Comparison of ENCODE assay signal across 8 cellular contexts in the genomic region with DNA sequence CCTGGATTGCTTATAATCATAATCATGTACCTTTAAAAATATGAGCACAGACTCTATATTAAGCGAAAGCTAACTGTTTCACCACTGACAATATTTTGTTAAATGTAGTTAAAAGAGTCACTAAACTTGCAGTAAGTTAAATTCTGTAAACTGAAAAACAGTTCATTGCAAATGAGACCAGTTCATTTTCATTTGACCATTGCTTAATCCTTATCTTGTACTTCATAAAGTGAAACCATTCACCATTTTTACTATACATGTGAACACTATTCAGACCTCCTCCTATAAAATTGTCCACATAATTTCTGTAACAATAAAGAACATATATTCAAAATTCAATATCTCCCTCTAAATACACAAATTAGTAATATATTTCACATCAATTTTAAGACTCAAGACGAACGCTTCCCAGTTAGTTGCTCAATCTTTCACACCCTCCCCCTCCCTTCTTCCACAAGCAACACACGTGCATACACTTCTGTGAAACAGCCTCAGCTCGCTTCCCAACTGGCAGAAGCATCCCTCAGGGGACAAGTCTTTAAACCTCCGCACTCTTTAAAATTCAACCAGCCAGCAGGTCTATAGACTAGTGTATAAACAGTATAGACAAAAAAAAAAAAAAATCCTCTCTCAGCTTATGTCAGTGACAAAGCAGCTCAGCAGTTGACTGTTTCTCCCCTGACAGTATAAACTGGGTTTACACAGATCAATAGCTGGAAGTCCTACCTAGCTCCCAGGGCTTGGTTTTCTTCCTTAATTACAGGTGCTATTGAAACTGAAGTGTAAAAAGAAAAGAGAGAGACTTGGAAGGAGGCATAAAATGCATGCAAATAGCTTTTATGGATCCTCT.
DNase-seq lines count a peak whose midpoint lies in the region; TF ChIP-seq lines count a peak whose summit lies in the region.

No MANE protein-coding gene starts in this region.

- no peak overlapping the region for H2BK5ac ChIP-seq in mesenchymal stem cell (ENCODE audit: low read depth, low read length, poor library complexity, severe bottlenecking)

- H2AFZ ChIP-seq in mesenchymal stem cell (ENCODE audit: low read depth, low read length), result no peak overlapping the region

- H2AK5ac ChIP-seq in mesenchymal stem cell (ENCODE audit: low read length, severe bottlenecking), result no peak overlapping the region

- H2BK120ac ChIP-seq in mesenchymal stem cell (ENCODE audit: low read depth, low read length), result no peak overlapping the region

- no peak overlapping the region for H4K91ac ChIP-seq in mesenchymal stem cell (ENCODE audit: low read length)

- 56% methylated on average over 3 of the region's 6 CpGs for WGBS in mesenchymal stem cell
- WGBS in prostate gland, result 47% methylated on average over 6 of the region's 6 CpGs

- H2BK12ac ChIP-seq in mesenchymal stem cell (ENCODE audit: low read length in 2 of 2), result no peak overlapping the region

- H3K4me3 ChIP-seq in AG10803 (ENCODE audit: low read length), result peak overlapping the region; percentile 48
- H3K4me3 ChIP-seq in breast epithelium, result peak overlapping the region; percentile 1 to 15 (median 11)
- H3K4me3 ChIP-seq in mesenchymal stem cell (ENCODE audit: insufficient read depth in 1 of 2, low read depth in 1 of 2, low read length in 2 of 2), result peak overlapping the region in 1 of 2 experiments; percentile 73
- H3K4me3 ChIP-seq in prostate gland, result no peak overlapping the region

- H2BK15ac ChIP-seq in mesenchymal stem cell (ENCODE audit: low read depth, poor library complexity, severe bottlenecking), result no peak overlapping the region

- intact Hi-C loops in breast epithelium (cut with DNase I; ENCODE audit: low total_unique reads), result no loop called here
- intact Hi-C loops in prostate gland (cut with DNase I), result no loop called here

- peak overlapping the region; percentile 70 for H3K9ac ChIP-seq in mesenchymal stem cell (ENCODE audit: low read length)

- TF ChIP-seq POLR2A in breast epithelium (IDR thresholded peaks at IDR 0.05) (no peak), prostate gland (IDR thresholded peaks at IDR 0.05) (no peak)

- no peaks in the 10 kb centered on the region for H3K27me3 ChIP-seq in breast epithelium
- H3K27me3 ChIP-seq in mesenchymal stem cell (ENCODE audit: control insufficient read depth in 1 of 2, insufficient read depth in 1 of 2, low read length in 2 of 2), result no peaks in the 10 kb centered on the region
- H3K27me3 ChIP-seq in prostate gland (replicated peaks; ENCODE audit: insufficient read depth), result no peaks in the 10 kb centered on the region

- H3K4me2 ChIP-seq in mesenchymal stem cell (ENCODE audit: low read length, poor library complexity, severe bottlenecking), result peak overlapping the region; percentile 14

- H3K18ac ChIP-seq in mesenchymal stem cell (ENCODE audit: low read depth in 1 of 2, low read length in 2 of 2), result no peak overlapping the region

- TF ChIP-seq CTCF in AG10803 (conservative IDR thresholded peaks at IDR 0.05; ENCODE audit: low read length), result no peak
- no peak for TF ChIP-seq CTCF in breast epithelium (IDR thresholded peaks at IDR 0.05)
- TF ChIP-seq CTCF in prostate gland (IDR thresholded peaks at IDR 0.05), result no peak

- peak; percentile 46 for DNase-seq in AG10803 (ENCODE audit: low read depth)
- peak; percentile 42 for DNase-seq in NCI-H1436 treated with DMSO at 0.1 percent for 48 hours (lab: John Stamatoyannopoulos, UW)
- peak in 1 of 2 donors; percentile 19 for DNase-seq in breast epithelium (ENCODE audit: low spot score in 2 of 2)
- DNase-seq in mesenchymal stem cell, result peak; percentile 33
- no peak for DNase-seq in DMS53 (lab: John Stamatoyannopoulos, UW)
- no peak for DNase-seq in NCI-H1105 (lab: John Stamatoyannopoulos, UW)
- DNase-seq in activated CD4-positive, alpha-beta T cell treated with anti-CD3 and anti-CD28 coated beads, Interleukin-2, amount 50 U/mL, for 48 hours, result no peak
- DNase-seq in prostate gland (ENCODE audit: low spot score), result no peak

- no peak overlapping the region for H3K14ac ChIP-seq in mesenchymal stem cell (ENCODE audit: low read length in 2 of 2)

- H4K8ac ChIP-seq in mesenchymal stem cell (ENCODE audit: low read length), result no peak overlapping the region

- H3K27ac ChIP-seq in breast epithelium, result no peak overlapping the region
- H3K27ac ChIP-seq in mesenchymal stem cell (ENCODE audit: low read length, poor library complexity, severe bottlenecking), result no peak overlapping the region
- H3K27ac ChIP-seq in prostate gland, result no peak overlapping the region

- no peaks in the 10 kb centered on the region for H3K9me3 ChIP-seq in breast epithelium
- H3K9me3 ChIP-seq in mesenchymal stem cell (ENCODE audit: control insufficient read depth, low read length), result no peaks in the 10 kb centered on the region
- H3K9me3 ChIP-seq in prostate gland, result no peaks in the 10 kb centered on the region

- no peak overlapping the region for H3K23ac ChIP-seq in mesenchymal stem cell (ENCODE audit: low read length in 2 of 2)

- H3K36me3 ChIP-seq in breast epithelium (no peaks in the 10 kb centered on the region), mesenchymal stem cell (ENCODE audit: control insufficient read depth in 1 of 2, insufficient read depth in 2 of 2, low read depth in 1 of 2, low read length in 2 of 2) (no peaks in the 10 kb centered on the region), prostate gland (no peaks in the 10 kb centered on the region)

- no peaks in the 10 kb centered on the region for H3K4me1 ChIP-seq in breast epithelium
- H3K4me1 ChIP-seq in mesenchymal stem cell (ENCODE audit: control insufficient read depth, insufficient read depth, low read depth, low read length), result no peaks in the 10 kb centered on the region
- H3K4me1 ChIP-seq in prostate gland (replicated peaks), result peaks cover 5% of the 10 kb centered on the region

- no peak overlapping the region for H3K4ac ChIP-seq in mesenchymal stem cell (ENCODE audit: low read depth in 1 of 2, low read length in 2 of 2)

- peaks cover 5% of the 10 kb centered on the region for H3K79me1 ChIP-seq in mesenchymal stem cell (replicated peaks; ENCODE audit: low read length, poor library complexity, severe bottlenecking)

Comparison
In these comparisons a context has a peak if more than half of its experiments do, and no peak if none do; other contexts are left out.
1. DNase-seq: peak in AG10803 (single experiment), NCI-H1436 treated with DMSO at 0.1 percent for 48 hours (single experiment) and mesenchymal stem cell (single experiment); none in DMS53 (single experiment), NCI-H1105 (single experiment), activated CD4-positive, alpha-beta T cell treated with anti-CD3 and anti-CD28 coated beads, Interleukin-2, amount 50 U/mL, for 48 hours (0 of 2) and prostate gland (single experiment).
2. H3K4me3 ChIP-seq: peak in AG10803 (single experiment) and breast epithelium (3 of 3); none in prostate gland (0 of 2).